12 cellular contexts compared by ENCODE assay signal in genomic region chr12:49821375-49822287, GRCh38. TPM values are rescaled to one million over a fixed set of nuclear protein-coding genes. Genes with fewer than 3 reads are reported as not detected.
A peak's percentile ranks its signal among the peaks of the same experiment; 100 is the strongest.
DNase-seq lines count a peak whose midpoint lies in the region; ATAC-seq and TF ChIP-seq lines count a peak whose summit lies in the region.
"Had no signal": no experiment of that assay in that cellular context is flagged by ENCODE, and none has a peak within 500 bp of the region (broad histone marks: within the 10 kb centered on the region; RNA-seq: fewer than 3 reads in every experiment).

No MANE protein-coding gene starts in this region.

- H3K4me1 Mint-ChIP-seq in endothelial cell (ENCODE audit: unreplicated experiment), result peaks cover 44% of the 10 kb centered on the region

- H3K4me3 ChIP-seq in heart left ventricle (no peak overlapping the region), OCI-LY3 (ENCODE audit: low read length) (peak overlapping the region; percentile 50), stomach (no peak overlapping the region), ovary (no peak overlapping the region)

- CTCF ChIA-PET in HEK293T (lab: Yijun Ruan, JAX), result no interaction called here

- H3K9me3 ChIP-seq in heart left ventricle, result no peaks in the 10 kb centered on the region
- no peaks in the 10 kb centered on the region for H3K9me3 ChIP-seq in OCI-LY3 (ENCODE audit: insufficient read depth, low read length)
- no peaks in the 10 kb centered on the region for H3K9me3 ChIP-seq in stomach
- no peaks in the 10 kb centered on the region for H3K9me3 ChIP-seq in ovary

- H3K9me3 Mint-ChIP-seq in endothelial cell (ENCODE audit: unreplicated experiment), result no peaks in the 10 kb centered on the region
- H3K9me3 Mint-ChIP-seq: mesothelial cell of epicardium had no signal

- peak overlapping the region; percentile 57 for H3K4me2 ChIP-seq in OCI-LY3 (ENCODE audit: low read length)

- H3K27me3 ChIP-seq in heart left ventricle, result no peaks in the 10 kb centered on the region
- H3K27me3 ChIP-seq in OCI-LY3 (ENCODE audit: low read depth, low read length), result no peaks in the 10 kb centered on the region
- H3K27me3 ChIP-seq in stomach, result no peaks in the 10 kb centered on the region
- no peaks in the 10 kb centered on the region for H3K27me3 ChIP-seq in ovary

- H3K27me3 Mint-ChIP-seq in endothelial cell (ENCODE audit: unreplicated experiment), result peaks cover 9% of the 10 kb centered on the region

- H3K4me1 ChIP-seq in heart left ventricle (peaks cover 13 to 74% (median 65%) of the 10 kb centered on the region in 12 donors), OCI-LY3 (ENCODE audit: low read length) (peaks cover 14% of the 10 kb centered on the region), stomach (peaks cover 30 to 56% (median 42%) of the 10 kb centered on the region in 4 donors), ovary (ENCODE audit: insufficient read depth) (peaks cover 22% of the 10 kb centered on the region)

- TF ChIP-seq EP300 in stomach (IDR thresholded peaks at IDR 0.05) (no peak), ovary (IDR thresholded peaks at IDR 0.05) (no peak)

- H2AFZ ChIP-seq in OCI-LY3 (ENCODE audit: low read depth, low read length), result peak overlapping the region; percentile 57

- H3K36me3 ChIP-seq in heart left ventricle (peaks cover 0 to 8% (median 0%) of the 10 kb centered on the region in 9 donors), OCI-LY3 (replicated peaks; ENCODE audit: low read depth, low read length) (no peaks in the 10 kb centered on the region), stomach (peaks cover 0 to 8% (median 1%) of the 10 kb centered on the region in 4 donors), ovary (no peaks in the 10 kb centered on the region)

- WGBS in heart left ventricle, 4 donors, result 59 to 67% (median 63%) methylated on average over 10 of the region's 10 CpGs
- 47 to 68% (median 61%) methylated on average over 10 of the region's 10 CpGs for WGBS in stomach, 5 donors
- WGBS in ovary, 3 donors, result 73 to 81% (median 78%) methylated on average over 10 of the region's 10 CpGs

- peak overlapping the region; percentile 25 for H3K4me3 Mint-ChIP-seq in endothelial cell (ENCODE audit: unreplicated experiment)
- H3K4me3 Mint-ChIP-seq: mesothelial cell of epicardium had no signal

- H3K27ac ChIP-seq in heart left ventricle (peak overlapping the region in 7 of 12 donors; percentile 21 to 60 (median 39)), OCI-LY3 (ENCODE audit: low read length) (peak overlapping the region; percentile 31), stomach (peak overlapping the region in 3 of 5 donors; percentile 13 to 51 (median 38)), ovary (no peak overlapping the region)

- peaks cover 24% of the 10 kb centered on the region for H3K36me3 Mint-ChIP-seq in endothelial cell (ENCODE audit: low read depth, unreplicated experiment)

- DNase-seq in heart left ventricle, result no peak
- DNase-seq in cardiac septum (ENCODE audit: low spot score), result no peak
- DNase-seq in endothelial cell (ENCODE audit: low spot score), result no peak
- no peak for DNase-seq in stomach
- DNase-seq in HEK293T (ENCODE audit: extremely low spot score), result no peak
- DNase-seq in ovary, result no peak
- DNase-seq: amniotic stem cell, NCI-H1694, NCI-H510A had no signal

- POLR2A ChIA-PET in HEK293T (lab: Yijun Ruan, JAX), result no interaction called here

- intact Hi-C loops in heart left ventricle (cut with DNase I), result loop anchor here in 1 of 10 donors (5.0 kb wide), 1 partner anchor 39 kb away; no protein-coding TSS in a partner anchor
- intact Hi-C loops in cardiac septum (cut with DNase I), result no loop called here
- intact Hi-C loops in stomach (cut with DNase I; ENCODE audit: low total_unique reads), result no loop called here
- intact Hi-C loops in ovary (cut with DNase I), result no loop called here

- peak overlapping the region; percentile 31; the same call in 1 of the 2 replicates for H3K9ac ChIP-seq in OCI-LY3 (ENCODE audit: low read length)

- H4K20me1 ChIP-seq in OCI-LY3 (ENCODE audit: insufficient read depth, low read length), result no peaks in the 10 kb centered on the region

- no peaks in the 10 kb centered on the region for H3K79me2 ChIP-seq in OCI-LY3 (ENCODE audit: low read length)

- ATAC-seq in heart left ventricle (peak in 1 of 4 donors; percentile 35), HG02759 (IDR thresholded peaks at IDR 0.05; ENCODE audit: unreplicated experiment) (no peak)

- no peak for TF ChIP-seq CTCF in heart left ventricle (IDR thresholded peaks at IDR 0.05)
- TF ChIP-seq CTCF in OCI-LY3 (IDR thresholded peaks at IDR 0.05; ENCODE audit: low read depth, low read length), result no peak
- no peak for TF ChIP-seq CTCF in endothelial cell (IDR thresholded peaks at IDR 0.05; ENCODE audit: unreplicated experiment)
- TF ChIP-seq CTCF in stomach (IDR thresholded peaks at IDR 0.05), result no peak
- TF ChIP-seq CTCF in ovary (IDR thresholded peaks at IDR 0.05), result no peak

- H3K27ac Mint-ChIP-seq in endothelial cell (ENCODE audit: unreplicated experiment), result peak overlapping the region; percentile 48
- H3K27ac Mint-ChIP-seq: mesothelial cell of epicardium had no signal

- no peak for TF ChIP-seq POLR2A in heart left ventricle (IDR thresholded peaks at IDR 0.05)
- TF ChIP-seq POLR2A in stomach (IDR thresholded peaks at IDR 0.05), result no peak
- no peak for TF ChIP-seq POLR2A in ovary (IDR thresholded peaks at IDR 0.05)

TF ChIP-seq in HEK293T, 16 proteins besides CTCF, POLR2A, EP300 and RAD21:
- TF ChIP-seq ZNF384 (IDR thresholded peaks at IDR 0.05) (no peak), BHLHE40 (IDR thresholded peaks at IDR 0.05; ENCODE audit: borderline replicate concordance) (no peak), ELF4 (IDR thresholded peaks at IDR 0.05) (no peak), FOXM1 (IDR thresholded peaks at IDR 0.05; ENCODE audit: borderline replicate concordance) (no peak), HDGF (IDR thresholded peaks at IDR 0.05; ENCODE audit: borderline replicate concordance) (no peak), L3MBTL2 (conservative IDR thresholded peaks at IDR 0.05) (no peak), ARNT (IDR thresholded peaks at IDR 0.05) (no peak), NFRKB (IDR thresholded peaks at IDR 0.05) (no peak), FOXK2 (IDR thresholded peaks at IDR 0.05) (no peak), PKNOX1 (IDR thresholded peaks at IDR 0.05) (no peak), LEF1 (IDR thresholded peaks at IDR 0.05; ENCODE audit: borderline replicate concordance) (no peak), FOXA1 (IDR thresholded peaks at IDR 0.05) (no peak), TARDBP (IDR thresholded peaks at IDR 0.05) (no peak), SUZ12 (IDR thresholded peaks at IDR 0.05) (no peak), SP1 (IDR thresholded peaks at IDR 0.05) (no peak), CTBP1 (IDR thresholded peaks at IDR 0.05; ENCODE audit: borderline replicate concordance) (no peak)
TF ChIP-seq in HEK293T: peak in this region for 0.

RNA-seq across cellular contexts. Expression of gene NCKAP5L, which starts 6.6 kb away (rescaled TPM):
- 10 to 100 TPM; 14.1 to 35.0 (median 25.0) TPM for total RNA-seq in heart left ventricle
- polyA plus RNA-seq in heart left ventricle, result 10 to 100 TPM; 19.4 to 27.7 TPM
- 26.5 TPM for total RNA-seq in cardiac septum
- 70.9 TPM for total RNA-seq in endothelial cell (ENCODE audit: unreplicated experiment)
- 10 to 100 TPM in 2 of 5 donors, 1 to 10 TPM in 3; 4.9 to 16.5 (median 8.3) TPM for total RNA-seq in stomach
- polyA plus RNA-seq in stomach, result 1 to 10 TPM; 3.5 to 9.7 (median 4.1) TPM
- total RNA-seq in ovary, result 10 to 100 TPM; 12.0 to 27.3 (median 22.8) TPM
- polyA plus RNA-seq in ovary, result 10 to 100 TPM in 1 of 2 donors, 1 to 10 TPM in 1; 2.5 to 13.8 TPM

RNA-seq across cellular contexts. Expression of gene BCDIN3D, which starts 21.3 kb away (rescaled TPM):
- 1 to 10 TPM; 1.7 to 3.9 (median 2.4) TPM for total RNA-seq in heart left ventricle
- 1 to 10 TPM; 1.6 to 2.2 TPM for polyA plus RNA-seq in heart left ventricle
- 2.6 TPM for total RNA-seq in cardiac septum
- total RNA-seq in endothelial cell (ENCODE audit: unreplicated experiment), result 2.6 TPM
- 10 to 100 TPM in 1 of 5 donors, 1 to 10 TPM in 2, under 1 TPM in 1, not detected in 1; 0.58 to 14.7 (median 3.6) TPM for total RNA-seq in stomach
- 1 to 10 TPM; 1.8 to 2.7 (median 2.6) TPM for polyA plus RNA-seq in stomach
- total RNA-seq in ovary, result 1 to 10 TPM; 2.8 to 5.9 (median 4.7) TPM
- 1 to 10 TPM; 3.5 to 4.3 TPM for polyA plus RNA-seq in ovary

Comparison
In these comparisons a context has a peak if more than half of its experiments do, and no peak if none do; other contexts are left out.
1. H3K27ac ChIP-seq: peak in heart left ventricle (7 of 12), OCI-LY3 (single experiment) and stomach (3 of 5); none in ovary (0 of 2).